1 cellular context compared by ENCODE assay signal in the genomic region with DNA sequence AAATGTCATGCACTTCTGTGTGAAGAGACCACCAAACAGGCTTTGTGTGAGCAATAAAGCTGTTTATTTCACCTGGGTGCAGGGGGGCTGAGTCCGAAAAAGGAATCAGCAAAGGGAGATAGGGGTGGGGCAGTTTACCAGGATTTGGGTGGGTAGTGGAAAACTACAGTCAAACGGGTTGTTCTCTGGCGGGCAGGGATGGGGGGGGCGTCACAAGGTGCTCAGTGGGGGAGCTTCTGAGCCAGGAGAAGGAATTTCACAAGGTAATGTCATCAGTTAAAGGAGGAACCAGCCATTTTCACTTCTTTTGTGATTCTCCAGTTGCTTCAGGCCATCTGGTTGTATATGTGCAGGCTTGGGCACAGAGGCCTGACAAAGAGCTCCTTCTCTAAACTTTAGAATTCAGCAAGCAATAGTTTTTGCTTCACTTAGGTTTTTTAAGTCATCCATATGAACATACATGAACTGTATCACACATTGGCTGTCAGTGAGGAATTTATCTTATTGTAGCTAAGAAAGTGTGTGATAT.
TF ChIP-seq lines count a peak whose summit lies in the region.

No MANE protein-coding gene starts in this region.

TF ChIP-seq in GM23338, 12 proteins besides CTCF, POLR2A, EP300 and RAD21 (continued from another document):
- TF ChIP-seq NANOG (IDR thresholded peaks at IDR 0.05; ENCODE audit: borderline replicate concordance), result no peak
- TF ChIP-seq EZH2phosphoT487 (IDR thresholded peaks at IDR 0.05; ENCODE audit: unreplicated experiment), result no peak
- TF ChIP-seq, protein P1, sequence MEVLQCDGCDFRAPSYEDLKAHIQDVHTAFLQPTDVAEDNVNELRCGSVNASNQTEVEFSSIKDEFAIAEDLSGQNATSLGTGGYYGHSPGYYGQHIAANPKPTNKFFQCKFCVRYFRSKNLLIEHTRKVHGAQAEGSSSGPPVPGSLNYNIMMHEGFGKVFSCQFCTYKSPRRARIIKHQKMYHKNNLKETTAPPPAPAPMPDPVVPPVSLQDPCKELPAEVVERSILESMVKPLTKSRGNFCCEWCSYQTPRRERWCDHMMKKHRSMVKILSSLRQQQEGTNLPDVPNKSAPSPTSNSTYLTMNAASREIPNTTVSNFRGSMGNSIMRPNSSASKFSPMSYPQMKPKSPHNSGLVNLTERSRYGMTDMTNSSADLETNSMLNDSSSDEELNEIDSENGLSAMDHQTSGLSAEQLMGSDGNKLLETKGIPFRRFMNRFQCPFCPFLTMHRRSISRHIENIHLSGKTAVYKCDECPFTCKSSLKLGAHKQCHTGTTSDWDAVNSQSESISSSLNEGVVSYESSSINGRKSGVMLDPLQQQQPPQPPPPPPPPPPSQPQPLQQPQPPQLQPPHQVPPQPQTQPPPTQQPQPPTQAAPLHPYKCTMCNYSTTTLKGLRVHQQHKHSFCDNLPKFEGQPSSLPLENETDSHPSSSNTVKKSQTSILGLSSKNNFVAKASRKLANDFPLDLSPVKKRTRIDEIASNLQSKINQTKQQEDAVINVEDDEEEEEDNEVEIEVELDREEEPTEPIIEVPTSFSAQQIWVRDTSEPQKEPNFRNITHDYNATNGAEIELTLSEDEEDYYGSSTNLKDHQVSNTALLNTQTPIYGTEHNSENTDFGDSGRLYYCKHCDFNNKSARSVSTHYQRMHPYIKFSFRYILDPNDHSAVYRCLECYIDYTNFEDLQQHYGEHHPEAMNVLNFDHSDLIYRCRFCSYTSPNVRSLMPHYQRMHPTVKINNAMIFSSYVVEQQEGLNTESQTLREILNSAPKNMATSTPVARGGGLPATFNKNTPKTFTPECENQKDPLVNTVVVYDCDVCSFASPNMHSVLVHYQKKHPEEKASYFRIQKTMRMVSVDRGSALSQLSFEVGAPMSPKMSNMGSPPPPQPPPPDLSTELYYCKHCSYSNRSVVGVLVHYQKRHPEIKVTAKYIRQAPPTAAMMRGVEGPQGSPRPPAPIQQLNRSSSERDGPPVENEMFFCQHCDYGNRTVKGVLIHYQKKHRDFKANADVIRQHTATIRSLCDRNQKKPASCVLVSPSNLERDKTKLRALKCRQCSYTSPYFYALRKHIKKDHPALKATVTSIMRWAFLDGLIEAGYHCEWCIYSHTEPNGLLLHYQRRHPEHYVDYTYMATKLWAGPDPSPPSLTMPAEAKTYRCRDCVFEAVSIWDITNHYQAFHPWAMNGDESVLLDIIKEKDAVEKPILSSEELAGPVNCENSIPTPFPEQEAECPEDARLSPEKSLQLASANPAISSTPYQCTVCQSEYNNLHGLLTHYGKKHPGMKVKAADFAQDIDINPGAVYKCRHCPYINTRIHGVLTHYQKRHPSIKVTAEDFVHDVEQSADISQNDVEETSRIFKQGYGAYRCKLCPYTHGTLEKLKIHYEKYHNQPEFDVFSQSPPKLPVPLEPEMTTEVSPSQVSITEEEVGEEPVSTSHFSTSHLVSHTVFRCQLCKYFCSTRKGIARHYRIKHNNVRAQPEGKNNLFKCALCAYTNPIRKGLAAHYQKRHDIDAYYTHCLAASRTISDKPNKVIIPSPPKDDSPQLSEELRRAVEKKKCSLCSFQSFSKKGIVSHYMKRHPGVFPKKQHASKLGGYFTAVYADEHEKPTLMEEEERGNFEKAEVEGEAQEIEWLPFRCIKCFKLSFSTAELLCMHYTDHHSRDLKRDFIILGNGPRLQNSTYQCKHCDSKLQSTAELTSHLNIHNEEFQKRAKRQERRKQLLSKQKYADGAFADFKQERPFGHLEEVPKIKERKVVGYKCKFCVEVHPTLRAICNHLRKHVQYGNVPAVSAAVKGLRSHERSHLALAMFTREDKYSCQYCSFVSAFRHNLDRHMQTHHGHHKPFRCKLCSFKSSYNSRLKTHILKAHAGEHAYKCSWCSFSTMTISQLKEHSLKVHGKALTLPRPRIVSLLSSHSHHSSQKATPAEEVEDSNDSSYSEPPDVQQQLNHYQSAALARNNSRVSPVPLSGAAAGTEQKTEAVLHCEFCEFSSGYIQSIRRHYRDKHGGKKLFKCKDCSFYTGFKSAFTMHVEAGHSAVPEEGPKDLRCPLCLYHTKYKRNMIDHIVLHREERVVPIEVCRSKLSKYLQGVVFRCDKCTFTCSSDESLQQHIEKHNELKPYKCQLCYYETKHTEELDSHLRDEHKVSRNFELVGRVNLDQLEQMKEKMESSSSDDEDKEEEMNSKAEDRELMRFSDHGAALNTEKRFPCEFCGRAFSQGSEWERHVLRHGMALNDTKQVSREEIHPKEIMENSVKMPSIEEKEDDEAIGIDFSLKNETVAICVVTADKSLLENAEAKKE (CRISPR knock-in tag; IDR thresholded peaks at IDR 0.05), result no peak
- no peak for TF ChIP-seq ZNF114 (CRISPR knock-in tag; IDR thresholded peaks at IDR 0.05)
- no peak for TF ChIP-seq ZNF331 (CRISPR knock-in tag; IDR thresholded peaks at IDR 0.05; ENCODE audit: low read depth)
- no peak for TF ChIP-seq POLR2AphosphoS5 (IDR thresholded peaks at IDR 0.05; ENCODE audit: low read depth)
TF ChIP-seq in GM23338: peak in this region for 0.
